In the genomic region with DNA sequence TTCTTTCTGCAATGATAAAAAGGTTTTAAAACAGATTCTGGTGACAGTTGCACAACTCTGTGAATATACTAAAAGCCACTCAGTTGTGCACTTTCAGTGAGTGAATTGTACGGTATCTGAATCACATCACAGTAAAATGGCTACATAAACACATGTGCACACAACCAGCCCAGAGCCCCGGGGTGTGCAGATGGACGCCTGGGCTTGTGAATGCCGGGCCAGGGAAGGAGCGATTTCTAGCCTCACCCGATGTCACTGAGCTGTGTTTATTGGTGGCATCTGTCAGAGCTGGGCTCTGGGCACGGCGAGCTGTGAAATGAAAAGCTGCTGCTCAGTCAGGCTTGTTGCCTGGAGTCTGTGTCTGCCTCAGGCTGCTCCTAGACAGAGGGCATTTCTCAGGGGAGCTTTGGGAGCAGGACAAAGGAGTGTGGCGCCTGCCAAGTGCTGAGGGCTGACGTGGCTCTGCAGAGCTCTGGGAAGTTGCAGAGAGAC, we compare ENCODE assay signal across 10 cellular contexts. TPM values are rescaled to one million over a fixed set of nuclear protein-coding genes. Genes with fewer than 3 reads are reported as not detected.
DNase-seq lines count a peak whose midpoint lies in the region; ATAC-seq and TF ChIP-seq lines count a peak whose summit lies in the region.
"Had no signal": no experiment of that assay in that cellular context is flagged by ENCODE, and none has a peak within 500 bp of the region (broad histone marks: within the 10 kb centered on the region; RNA-seq: fewer than 3 reads in every experiment).

No MANE protein-coding gene starts in this region.

- TF ChIP-seq CTCF in esophagus muscularis mucosa (IDR thresholded peaks at IDR 0.05) (no peak), neural crest cell (conservative IDR thresholded peaks at IDR 0.05) (no peak)

- peaks cover 3% of the 10 kb centered on the region for H3K4me1 Mint-ChIP-seq in neural crest cell
- no peaks in the 10 kb centered on the region for H3K4me1 Mint-ChIP-seq in stimulated activated naive B cell treated with anti-CD40 and anti-IgM and Interleukin-4, amounts not matched to agents 10 μg/mL and 1 μg/mL and 100 μg/mL, for 72 hours

- H3K27ac ChIP-seq in esophagus muscularis mucosa (replicated peaks in 1 of 4): peak overlapping the region; percentile 56 to 73 (median 64)
- H3K27ac ChIP-seq: C4-2B had no signal

- intact Hi-C loops in esophagus muscularis mucosa (cut with DNase I): no loop called here

- no peak for TF ChIP-seq EP300 in esophagus muscularis mucosa (IDR thresholded peaks at IDR 0.05)

- H3K4me3 ChIP-seq in esophagus muscularis mucosa: peak overlapping the region in 1 of 4 donors; percentile 13

- no peaks in the 10 kb centered on the region for H3K27me3 Mint-ChIP-seq in neural crest cell (ENCODE audit: low read depth)
- no peaks in the 10 kb centered on the region for H3K27me3 Mint-ChIP-seq in stimulated activated naive B cell treated with anti-CD40 and anti-IgM and Interleukin-4, amounts not matched to agents 10 μg/mL and 1 μg/mL and 100 μg/mL, for 72 hours

- no peak for ATAC-seq in stimulated activated naive B cell treated with anti-CD40 and anti-IgM and Interleukin-4, amounts not matched to agents 10 μg/mL and 1 μg/mL and 100 μg/mL, for 72 hours (replicated peaks)
- ATAC-seq in HG02970 (IDR thresholded peaks at IDR 0.05; ENCODE audit: low FRiP score, unreplicated experiment): no peak

- 54% methylated on average over 6 of the region's 10 CpGs for WGBS in esophagus muscularis mucosa

- peak; percentile 79 for DNase-seq in AG08396 (ENCODE audit: low spot score)
- DNase-seq in NCI-H2171 (lab: John Stamatoyannopoulos, UW): peak; percentile 94
- DNase-seq in esophagus muscularis mucosa (ENCODE audit: extremely low spot score): no peak
- DNase-seq in neural crest cell (ENCODE audit: low read depth, low spot score): no peak
- no peak for DNase-seq in stimulated activated naive B cell treated with anti-CD40 and anti-IgM and Interleukin-4, amounts not matched to agents 10 μg/mL and 1 μg/mL and 100 μg/mL, for 72 hours
- DNase-seq in stimulated activated CD8-positive, alpha-beta memory T cell treated with anti-CD3 and anti-CD28 coated beads, Interleukin-4, amount 100 ng/mL, for 48 hours: no peak
- no peak for DNase-seq in RKO (ENCODE audit: low spot score)
- DNase-seq: NCI-H146 had no signal

- peak overlapping the region; percentile 78 for H3K27ac Mint-ChIP-seq in neural crest cell (ENCODE audit: unreplicated experiment)
- H3K27ac Mint-ChIP-seq in stimulated activated naive B cell treated with anti-CD40 and anti-IgM and Interleukin-4, amounts not matched to agents 10 μg/mL and 1 μg/mL and 100 μg/mL, for 72 hours: no peak overlapping the region

- H3K9me3 Mint-ChIP-seq in neural crest cell: no peaks in the 10 kb centered on the region
- no peaks in the 10 kb centered on the region for H3K9me3 Mint-ChIP-seq in stimulated activated naive B cell treated with anti-CD40 and anti-IgM and Interleukin-4, amounts not matched to agents 10 μg/mL and 1 μg/mL and 100 μg/mL, for 72 hours

- TF ChIP-seq POLR2A in esophagus muscularis mucosa (IDR thresholded peaks at IDR 0.05; ENCODE audit: low read depth): no peak

- peaks cover 41 to 61% (median 50%) of the 10 kb centered on the region in 4 donors for H3K4me1 ChIP-seq in esophagus muscularis mucosa

- no peaks in the 10 kb centered on the region for H3K9me3 ChIP-seq in esophagus muscularis mucosa

- H3K27me3 ChIP-seq in esophagus muscularis mucosa: no peaks in the 10 kb centered on the region

- no peaks in the 10 kb centered on the region for H3K36me3 Mint-ChIP-seq in neural crest cell (ENCODE audit: low read depth)
- peaks cover 15 to 25% of the 10 kb centered on the region in 2 donors for H3K36me3 Mint-ChIP-seq in stimulated activated naive B cell treated with anti-CD40 and anti-IgM and Interleukin-4, amounts not matched to agents 10 μg/mL and 1 μg/mL and 100 μg/mL, for 72 hours

- H3K36me3 ChIP-seq in esophagus muscularis mucosa: peaks cover 0 to 4% (median 2%) of the 10 kb centered on the region in 4 donors

- H3K4me3 Mint-ChIP-seq in neural crest cell: no peak overlapping the region
- no peak overlapping the region for H3K4me3 Mint-ChIP-seq in stimulated activated naive B cell treated with anti-CD40 and anti-IgM and Interleukin-4, amounts not matched to agents 10 μg/mL and 1 μg/mL and 100 μg/mL, for 72 hours

RNA-seq across cellular contexts. Expression of a gene that starts 25.9 kb away (rescaled TPM):
- total RNA-seq in esophagus muscularis mucosa (10 to 100 TPM in 3 of 4 donors, 1 to 10 TPM in 1; 7.0 to 23.2 (median 15.9) TPM), neural crest cell (23.8 and 25.5 TPM in 2 replicates)

RNA-seq across cellular contexts. Expression of a gene that starts 36.2 kb away (rescaled TPM):
- total RNA-seq in esophagus muscularis mucosa (10 to 100 TPM in 3 of 4 donors, 1 to 10 TPM in 1; 9.4 to 27.1 (median 19.9) TPM), neural crest cell (25.6 and 25.9 TPM in 2 replicates)

RNA-seq across cellular contexts. Expression of a gene that starts 55.0 kb away (rescaled TPM):
- total RNA-seq in esophagus muscularis mucosa: 10 to 100 TPM in 1 of 4 donors, 1 to 10 TPM in 3; 4.5 to 14.1 (median 6.4) TPM
- total RNA-seq in neural crest cell: 14.1 and 14.6 TPM in 2 replicates

Comparison
In these comparisons a context has a peak if more than half of its experiments do, and no peak if none do; other contexts are left out.
1. DNase-seq: peak in AG08396 (single experiment) and NCI-H2171 (single experiment); none in esophagus muscularis mucosa (single experiment), neural crest cell (single experiment), stimulated activated naive B cell treated with anti-CD40 and anti-IgM and Interleukin-4, amounts not matched to agents 10 μg/mL and 1 μg/mL and 100 μg/mL, for 72 hours (single experiment), stimulated activated CD8-positive, alpha-beta memory T cell treated with anti-CD3 and anti-CD28 coated beads, Interleukin-4, amount 100 ng/mL, for 48 hours (single experiment) and RKO (single experiment).